In genomic region chr6:106102967-106103727, GRCh38 we compare ENCODE assay signal across 10 cellular contexts. TPM values are rescaled to one million over a fixed set of nuclear protein-coding genes. Genes with fewer than 3 reads are reported as not detected.
DNase-seq lines count a peak whose midpoint lies in the region; ATAC-seq lines count a peak whose summit lies in the region.
"Had no signal": no experiment of that assay in that cellular context is flagged by ENCODE, and none has a peak within 500 bp of the region (broad histone marks: within the 10 kb centered on the region; RNA-seq: fewer than 3 reads in every experiment).

No MANE protein-coding gene starts in this region.

- H3K27me3 Mint-ChIP-seq in activated naive CD8-positive, alpha-beta T cell treated with anti-CD3 and anti-CD28 coated beads for 36 hours = peaks cover 37% of the 10 kb centered on the region
- H3K27me3 Mint-ChIP-seq in memory B cell = no peaks in the 10 kb centered on the region

- 21% methylated on average over 11 of the region's 11 CpGs for WGBS in right cardiac atrium
- WGBS in urinary bladder = 24% methylated on average over 11 of the region's 11 CpGs

- H3K27ac Mint-ChIP-seq in activated naive CD8-positive, alpha-beta T cell treated with anti-CD3 and anti-CD28 coated beads for 36 hours = peak overlapping the region; percentile 36
- peak overlapping the region; percentile 47 for H3K27ac Mint-ChIP-seq in memory B cell

- no peak for DNase-seq in right cardiac atrium
- DNase-seq in Right ventricle myocardium inferior (ENCODE audit: missing footprints) = no peak
- no peak for DNase-seq in activated naive CD8-positive, alpha-beta T cell treated with anti-CD3 and anti-CD28 coated beads for 36 hours
- DNase-seq in memory B cell (ENCODE audit: low spot score in 2 of 2) = no peak
- DNase-seq in nucleus accumbens (lab: John Stamatoyannopoulos, UW) = no peak
- no peak for DNase-seq in activated effector memory CD4-positive, alpha-beta T cell treated with anti-CD3 and anti-CD28 coated beads, Interleukin-2, amount 50 U/mL, for 16 hours
- no peak for DNase-seq in NCI-H446 treated with DMSO at 0.1 percent for 48 hours (lab: John Stamatoyannopoulos, UW)
- DNase-seq: HCEC 1CT, NCI-H187 treated with DMSO at 0.1 percent for 48 hours had no signal

- peak in 1 of 2 donors; percentile 35 for ATAC-seq in right cardiac atrium
- no peak for ATAC-seq in Right ventricle myocardium inferior
- ATAC-seq in memory B cell (ENCODE audit: low read depth) = no peak

- H3K27me3 ChIP-seq in right cardiac atrium (ENCODE audit: control insufficient read depth, insufficient read depth) = peaks cover 2% of the 10 kb centered on the region

- H3K4me1 ChIP-seq in right cardiac atrium (ENCODE audit: control insufficient read depth, insufficient read depth, low read length) (no peaks in the 10 kb centered on the region), urinary bladder (ENCODE audit: insufficient read depth) (no peaks in the 10 kb centered on the region)

- no peaks in the 10 kb centered on the region for H3K9me3 ChIP-seq in right cardiac atrium (ENCODE audit: control insufficient read depth, low read length)

- intact Hi-C loops in right cardiac atrium (cut with DNase I) (no loop called here), Right ventricle myocardium inferior (cut with DNase I) (no loop called here)

- peak overlapping the region; percentile 26 for H3K4me3 ChIP-seq in right cardiac atrium (ENCODE audit: low read length)
- H3K4me3 ChIP-seq in urinary bladder (ENCODE audit: low read depth, low read length) = peak overlapping the region; percentile 11

- H3K27ac ChIP-seq in right cardiac atrium (ENCODE audit: low read length) (no peak overlapping the region), urinary bladder (ENCODE audit: low read depth) (no peak overlapping the region)

- H3K4me3 Mint-ChIP-seq in activated naive CD8-positive, alpha-beta T cell treated with anti-CD3 and anti-CD28 coated beads for 36 hours = peak overlapping the region; percentile 60
- peak overlapping the region; percentile 61 for H3K4me3 Mint-ChIP-seq in memory B cell

- H3K36me3 ChIP-seq in urinary bladder (ENCODE audit: insufficient read depth) = no peaks in the 10 kb centered on the region

- H3K9me3 Mint-ChIP-seq in activated naive CD8-positive, alpha-beta T cell treated with anti-CD3 and anti-CD28 coated beads for 36 hours = peaks cover 2% of the 10 kb centered on the region
- no peaks in the 10 kb centered on the region for H3K9me3 Mint-ChIP-seq in memory B cell

- H3K36me3 Mint-ChIP-seq in activated naive CD8-positive, alpha-beta T cell treated with anti-CD3 and anti-CD28 coated beads for 36 hours = peaks cover 48% of the 10 kb centered on the region
- H3K36me3 Mint-ChIP-seq in memory B cell = peaks cover 32% of the 10 kb centered on the region

- H3K4me1 Mint-ChIP-seq in activated naive CD8-positive, alpha-beta T cell treated with anti-CD3 and anti-CD28 coated beads for 36 hours = peaks cover 69% of the 10 kb centered on the region
- peaks cover 34% of the 10 kb centered on the region for H3K4me1 Mint-ChIP-seq in memory B cell

RNA-seq across cellular contexts. Expression of gene PRDM1, which starts 17.0 kb away (rescaled TPM):
- 1 to 10 TPM in 3 of 4 donors, under 1 TPM in 1; 0.91 to 1.5 (median 1.4) TPM for total RNA-seq in right cardiac atrium
- polyA plus RNA-seq in right cardiac atrium = 0.41 TPM
- total RNA-seq in Right ventricle myocardium inferior = 0.87 TPM
- total RNA-seq in activated naive CD8-positive, alpha-beta T cell treated with anti-CD3 and anti-CD28 coated beads for 36 hours = 10 to 100 TPM; 13.1 to 13.4 TPM
- total RNA-seq in urinary bladder = 5.0 TPM
- polyA plus RNA-seq in urinary bladder = 3.7 TPM
